Comparison of ENCODE assay signal across 2 cellular contexts in the genomic region with DNA sequence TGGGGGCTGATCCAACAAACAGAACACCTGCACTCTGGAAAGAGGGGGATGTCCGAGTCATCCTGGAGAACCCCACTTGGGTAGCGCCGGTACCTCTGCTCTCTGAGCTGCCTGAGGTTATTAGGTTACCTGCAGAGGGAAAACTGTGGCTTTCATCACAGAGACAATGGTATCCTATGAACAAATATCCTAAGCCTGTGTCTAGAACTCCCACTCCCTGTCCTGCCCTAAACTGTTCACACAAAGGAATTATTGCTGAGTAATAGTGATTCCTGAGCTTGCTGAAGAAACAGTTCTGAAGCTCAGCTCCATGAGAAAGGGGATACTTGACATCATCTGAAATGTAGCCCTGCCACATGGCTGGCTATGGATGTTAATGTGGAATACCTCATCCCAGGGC.
TF ChIP-seq lines count a peak whose summit lies in the region.

No MANE protein-coding gene starts in this region.

TF ChIP-seq in SK-N-SH treated with all-trans-retinoic acid at 6 μM for 48 hours, 23 proteins besides CTCF, POLR2A, EP300 and RAD21 (continued from another document):
- TF ChIP-seq, protein P1, sequence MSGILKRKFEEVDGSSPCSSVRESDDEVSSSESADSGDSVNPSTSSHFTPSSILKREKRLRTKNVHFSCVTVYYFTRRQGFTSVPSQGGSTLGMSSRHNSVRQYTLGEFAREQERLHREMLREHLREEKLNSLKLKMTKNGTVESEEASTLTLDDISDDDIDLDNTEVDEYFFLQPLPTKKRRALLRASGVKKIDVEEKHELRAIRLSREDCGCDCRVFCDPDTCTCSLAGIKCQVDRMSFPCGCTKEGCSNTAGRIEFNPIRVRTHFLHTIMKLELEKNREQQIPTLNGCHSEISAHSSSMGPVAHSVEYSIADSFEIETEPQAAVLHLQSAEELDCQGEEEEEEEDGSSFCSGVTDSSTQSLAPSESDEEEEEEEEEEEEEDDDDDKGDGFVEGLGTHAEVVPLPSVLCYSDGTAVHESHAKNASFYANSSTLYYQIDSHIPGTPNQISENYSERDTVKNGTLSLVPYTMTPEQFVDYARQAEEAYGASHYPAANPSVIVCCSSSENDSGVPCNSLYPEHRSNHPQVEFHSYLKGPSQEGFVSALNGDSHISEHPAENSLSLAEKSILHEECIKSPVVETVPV (CRISPR knock-in tag; IDR thresholded peaks at IDR 0.05) = no peak
- TF ChIP-seq, protein P2, sequence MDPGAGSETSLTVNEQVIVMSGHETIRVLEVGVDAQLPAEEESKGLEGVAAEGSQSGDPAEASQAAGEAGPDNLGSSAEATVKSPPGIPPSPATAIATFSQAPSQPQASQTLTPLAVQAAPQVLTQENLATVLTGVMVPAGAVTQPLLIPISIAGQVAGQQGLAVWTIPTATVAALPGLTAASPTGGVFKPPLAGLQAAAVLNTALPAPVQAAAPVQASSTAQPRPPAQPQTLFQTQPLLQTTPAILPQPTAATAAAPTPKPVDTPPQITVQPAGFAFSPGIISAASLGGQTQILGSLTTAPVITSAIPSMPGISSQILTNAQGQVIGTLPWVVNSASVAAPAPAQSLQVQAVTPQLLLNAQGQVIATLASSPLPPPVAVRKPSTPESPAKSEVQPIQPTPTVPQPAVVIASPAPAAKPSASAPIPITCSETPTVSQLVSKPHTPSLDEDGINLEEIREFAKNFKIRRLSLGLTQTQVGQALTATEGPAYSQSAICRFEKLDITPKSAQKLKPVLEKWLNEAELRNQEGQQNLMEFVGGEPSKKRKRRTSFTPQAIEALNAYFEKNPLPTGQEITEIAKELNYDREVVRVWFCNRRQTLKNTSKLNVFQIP (CRISPR knock-in tag; IDR thresholded peaks at IDR 0.05; ENCODE audit: borderline replicate concordance, low read depth) = no peak
- TF ChIP-seq PPARA (CRISPR knock-in tag; IDR thresholded peaks at IDR 0.05; ENCODE audit: borderline replicate concordance) = no peak
- TF ChIP-seq, protein P3, sequence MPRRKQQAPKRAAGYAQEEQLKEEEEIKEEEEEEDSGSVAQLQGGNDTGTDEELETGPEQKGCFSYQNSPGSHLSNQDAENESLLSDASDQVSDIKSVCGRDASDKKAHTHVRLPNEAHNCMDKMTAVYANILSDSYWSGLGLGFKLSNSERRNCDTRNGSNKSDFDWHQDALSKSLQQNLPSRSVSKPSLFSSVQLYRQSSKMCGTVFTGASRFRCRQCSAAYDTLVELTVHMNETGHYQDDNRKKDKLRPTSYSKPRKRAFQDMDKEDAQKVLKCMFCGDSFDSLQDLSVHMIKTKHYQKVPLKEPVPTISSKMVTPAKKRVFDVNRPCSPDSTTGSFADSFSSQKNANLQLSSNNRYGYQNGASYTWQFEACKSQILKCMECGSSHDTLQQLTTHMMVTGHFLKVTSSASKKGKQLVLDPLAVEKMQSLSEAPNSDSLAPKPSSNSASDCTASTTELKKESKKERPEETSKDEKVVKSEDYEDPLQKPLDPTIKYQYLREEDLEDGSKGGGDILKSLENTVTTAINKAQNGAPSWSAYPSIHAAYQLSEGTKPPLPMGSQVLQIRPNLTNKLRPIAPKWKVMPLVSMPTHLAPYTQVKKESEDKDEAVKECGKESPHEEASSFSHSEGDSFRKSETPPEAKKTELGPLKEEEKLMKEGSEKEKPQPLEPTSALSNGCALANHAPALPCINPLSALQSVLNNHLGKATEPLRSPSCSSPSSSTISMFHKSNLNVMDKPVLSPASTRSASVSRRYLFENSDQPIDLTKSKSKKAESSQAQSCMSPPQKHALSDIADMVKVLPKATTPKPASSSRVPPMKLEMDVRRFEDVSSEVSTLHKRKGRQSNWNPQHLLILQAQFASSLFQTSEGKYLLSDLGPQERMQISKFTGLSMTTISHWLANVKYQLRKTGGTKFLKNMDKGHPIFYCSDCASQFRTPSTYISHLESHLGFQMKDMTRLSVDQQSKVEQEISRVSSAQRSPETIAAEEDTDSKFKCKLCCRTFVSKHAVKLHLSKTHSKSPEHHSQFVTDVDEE (CRISPR knock-in tag; IDR thresholded peaks at IDR 0.05) = no peak
- TF ChIP-seq GLIS3 (CRISPR knock-in tag; IDR thresholded peaks at IDR 0.05) = no peak
- TF ChIP-seq ISL1 (CRISPR knock-in tag; IDR thresholded peaks at IDR 0.05) = no peak
- TF ChIP-seq ZFP30 (CRISPR knock-in tag; IDR thresholded peaks at IDR 0.05) = no peak
- TF ChIP-seq CSDC2 (CRISPR knock-in tag; IDR thresholded peaks at IDR 0.05) = no peak
- no peak for TF ChIP-seq BACH2 (CRISPR knock-in tag; IDR thresholded peaks at IDR 0.05; ENCODE audit: borderline replicate concordance)
- TF ChIP-seq, protein P4, sequence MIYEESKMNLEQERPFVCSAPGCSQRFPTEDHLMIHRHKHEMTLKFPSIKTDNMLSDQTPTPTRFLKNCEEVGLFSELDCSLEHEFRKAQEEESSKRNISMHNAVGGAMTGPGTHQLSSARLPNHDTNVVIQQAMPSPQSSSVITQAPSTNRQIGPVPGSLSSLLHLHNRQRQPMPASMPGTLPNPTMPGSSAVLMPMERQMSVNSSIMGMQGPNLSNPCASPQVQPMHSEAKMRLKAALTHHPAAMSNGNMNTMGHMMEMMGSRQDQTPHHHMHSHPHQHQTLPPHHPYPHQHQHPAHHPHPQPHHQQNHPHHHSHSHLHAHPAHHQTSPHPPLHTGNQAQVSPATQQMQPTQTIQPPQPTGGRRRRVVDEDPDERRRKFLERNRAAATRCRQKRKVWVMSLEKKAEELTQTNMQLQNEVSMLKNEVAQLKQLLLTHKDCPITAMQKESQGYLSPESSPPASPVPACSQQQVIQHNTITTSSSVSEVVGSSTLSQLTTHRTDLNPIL (CRISPR knock-in tag; IDR thresholded peaks at IDR 0.05; ENCODE audit: low read depth) = no peak
- TF ChIP-seq ZNF8 (CRISPR knock-in tag; IDR thresholded peaks at IDR 0.05) = no peak
- no peak for TF ChIP-seq ARNTL (CRISPR knock-in tag; IDR thresholded peaks at IDR 0.05; ENCODE audit: borderline replicate concordance, low read depth)
- no peak for TF ChIP-seq ZFP3 (CRISPR knock-in tag; IDR thresholded peaks at IDR 0.05)
- TF ChIP-seq RARB (CRISPR knock-in tag; IDR thresholded peaks at IDR 0.05) = no peak
- TF ChIP-seq SNAI2 (CRISPR knock-in tag; IDR thresholded peaks at IDR 0.05) = no peak
- no peak for TF ChIP-seq ESRRG (CRISPR knock-in tag; IDR thresholded peaks at IDR 0.05)

TF ChIP-seq in SK-N-SH, 30 proteins besides CTCF, POLR2A, EP300 and RAD21 (continued from another document):
- TF ChIP-seq, protein P5, sequence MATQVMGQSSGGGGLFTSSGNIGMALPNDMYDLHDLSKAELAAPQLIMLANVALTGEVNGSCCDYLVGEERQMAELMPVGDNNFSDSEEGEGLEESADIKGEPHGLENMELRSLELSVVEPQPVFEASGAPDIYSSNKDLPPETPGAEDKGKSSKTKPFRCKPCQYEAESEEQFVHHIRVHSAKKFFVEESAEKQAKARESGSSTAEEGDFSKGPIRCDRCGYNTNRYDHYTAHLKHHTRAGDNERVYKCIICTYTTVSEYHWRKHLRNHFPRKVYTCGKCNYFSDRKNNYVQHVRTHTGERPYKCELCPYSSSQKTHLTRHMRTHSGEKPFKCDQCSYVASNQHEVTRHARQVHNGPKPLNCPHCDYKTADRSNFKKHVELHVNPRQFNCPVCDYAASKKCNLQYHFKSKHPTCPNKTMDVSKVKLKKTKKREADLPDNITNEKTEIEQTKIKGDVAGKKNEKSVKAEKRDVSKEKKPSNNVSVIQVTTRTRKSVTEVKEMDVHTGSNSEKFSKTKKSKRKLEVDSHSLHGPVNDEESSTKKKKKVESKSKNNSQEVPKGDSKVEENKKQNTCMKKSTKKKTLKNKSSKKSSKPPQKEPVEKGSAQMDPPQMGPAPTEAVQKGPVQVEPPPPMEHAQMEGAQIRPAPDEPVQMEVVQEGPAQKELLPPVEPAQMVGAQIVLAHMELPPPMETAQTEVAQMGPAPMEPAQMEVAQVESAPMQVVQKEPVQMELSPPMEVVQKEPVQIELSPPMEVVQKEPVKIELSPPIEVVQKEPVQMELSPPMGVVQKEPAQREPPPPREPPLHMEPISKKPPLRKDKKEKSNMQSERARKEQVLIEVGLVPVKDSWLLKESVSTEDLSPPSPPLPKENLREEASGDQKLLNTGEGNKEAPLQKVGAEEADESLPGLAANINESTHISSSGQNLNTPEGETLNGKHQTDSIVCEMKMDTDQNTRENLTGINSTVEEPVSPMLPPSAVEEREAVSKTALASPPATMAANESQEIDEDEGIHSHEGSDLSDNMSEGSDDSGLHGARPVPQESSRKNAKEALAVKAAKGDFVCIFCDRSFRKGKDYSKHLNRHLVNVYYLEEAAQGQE (IDR thresholded peaks at IDR 0.05; ENCODE audit: low read depth, low read length) = no peak
- TF ChIP-seq, protein P6, sequence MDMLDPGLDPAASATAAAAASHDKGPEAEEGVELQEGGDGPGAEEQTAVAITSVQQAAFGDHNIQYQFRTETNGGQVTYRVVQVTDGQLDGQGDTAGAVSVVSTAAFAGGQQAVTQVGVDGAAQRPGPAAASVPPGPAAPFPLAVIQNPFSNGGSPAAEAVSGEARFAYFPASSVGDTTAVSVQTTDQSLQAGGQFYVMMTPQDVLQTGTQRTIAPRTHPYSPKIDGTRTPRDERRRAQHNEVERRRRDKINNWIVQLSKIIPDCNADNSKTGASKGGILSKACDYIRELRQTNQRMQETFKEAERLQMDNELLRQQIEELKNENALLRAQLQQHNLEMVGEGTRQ (IDR thresholded peaks at IDR 0.05; ENCODE audit: borderline replicate concordance, low read depth, low read length) = no peak
- TF ChIP-seq, protein P7, sequence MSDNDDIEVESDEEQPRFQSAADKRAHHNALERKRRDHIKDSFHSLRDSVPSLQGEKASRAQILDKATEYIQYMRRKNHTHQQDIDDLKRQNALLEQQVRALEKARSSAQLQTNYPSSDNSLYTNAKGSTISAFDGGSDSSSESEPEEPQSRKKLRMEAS (IDR thresholded peaks at IDR 0.05; ENCODE audit: low read depth) = no peak
- no peak for TF ChIP-seq RFX5 (IDR thresholded peaks at IDR 0.05; ENCODE audit: low read length)
- no peak for TF ChIP-seq POLR2AphosphoS5 (IDR thresholded peaks at IDR 0.05; ENCODE audit: low read depth, low read length)
- TF ChIP-seq, protein P8, sequence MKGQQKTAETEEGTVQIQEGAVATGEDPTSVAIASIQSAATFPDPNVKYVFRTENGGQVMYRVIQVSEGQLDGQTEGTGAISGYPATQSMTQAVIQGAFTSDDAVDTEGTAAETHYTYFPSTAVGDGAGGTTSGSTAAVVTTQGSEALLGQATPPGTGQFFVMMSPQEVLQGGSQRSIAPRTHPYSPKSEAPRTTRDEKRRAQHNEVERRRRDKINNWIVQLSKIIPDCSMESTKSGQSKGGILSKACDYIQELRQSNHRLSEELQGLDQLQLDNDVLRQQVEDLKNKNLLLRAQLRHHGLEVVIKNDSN (IDR thresholded peaks at IDR 0.05; ENCODE audit: borderline replicate concordance, low read depth) = no peak
